ENCODE assay signal across 1 cellular context in genomic region chr3:42094128-42094527, GRCh38.
TF ChIP-seq lines count a peak whose summit lies in the region.

No MANE protein-coding gene starts in this region.

TF ChIP-seq in IMR-90, 13 proteins besides CTCF, POLR2A, EP300 and RAD21 (continued from another document):
- no peak for TF ChIP-seq ELK1 (IDR thresholded peaks at IDR 0.05; ENCODE audit: borderline replicate concordance, low read depth, low read length)
- no peak for TF ChIP-seq MAFK (IDR thresholded peaks at IDR 0.05; ENCODE audit: low read depth, low read length)
- no peak for TF ChIP-seq MXI1 (IDR thresholded peaks at IDR 0.05; ENCODE audit: borderline replicate concordance, low read depth, low read length)
- no peak for TF ChIP-seq RFX5 (IDR thresholded peaks at IDR 0.05; ENCODE audit: low read depth, low read length)
- no peak for TF ChIP-seq BHLHE40 (IDR thresholded peaks at IDR 0.05; ENCODE audit: low read depth, low read length)
- TF ChIP-seq NFE2L2 (IDR thresholded peaks at IDR 0.05; ENCODE audit: low read depth, low read length), result no peak
